9 cellular contexts compared by ENCODE assay signal in the genomic region with DNA sequence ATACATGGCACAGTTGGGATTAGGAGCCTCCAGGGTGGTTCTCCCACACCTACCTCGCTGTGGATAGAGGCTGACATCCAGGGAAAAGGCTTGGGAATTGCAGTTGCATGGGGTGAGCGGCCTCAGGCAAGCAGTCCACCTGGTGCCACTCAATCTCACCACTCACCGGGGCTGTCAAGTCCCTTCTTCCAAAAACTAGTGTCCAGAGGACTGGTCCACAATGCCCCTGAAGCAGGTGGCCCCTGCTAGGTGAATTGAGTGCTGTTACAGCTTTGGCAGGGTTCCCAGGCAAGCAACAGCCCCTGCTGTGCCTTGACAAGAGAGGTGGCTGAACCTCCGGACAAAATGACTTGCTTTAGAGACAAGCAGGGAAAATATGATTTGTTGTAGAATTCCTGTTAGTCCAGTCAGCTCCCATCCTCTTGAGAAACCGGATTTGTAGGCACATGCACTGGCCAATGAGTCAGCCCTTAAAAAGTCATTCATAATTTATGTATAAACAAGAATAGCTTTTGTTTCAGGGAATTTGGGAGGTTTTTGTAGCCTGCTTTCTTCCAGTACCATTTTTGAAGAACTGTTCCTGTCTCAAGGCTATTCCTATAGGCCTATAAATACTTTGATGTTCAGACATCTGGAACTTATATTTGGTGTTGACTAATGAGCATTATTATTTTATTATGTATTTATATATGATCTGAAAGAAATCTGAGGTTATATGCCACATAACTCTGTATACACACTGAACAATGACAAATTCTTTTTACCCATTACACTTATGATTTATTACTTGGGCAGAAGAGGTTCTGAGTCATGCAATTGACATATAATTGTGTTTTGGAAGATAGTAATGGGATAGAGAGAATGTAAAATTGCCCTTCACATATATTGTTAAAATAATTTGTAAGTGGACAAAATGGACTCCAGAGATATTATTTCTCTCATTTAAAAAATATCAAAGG.
A peak's percentile ranks its signal among the peaks of the same experiment; 100 is the strongest.
DNase-seq lines count a peak whose midpoint lies in the region; ATAC-seq and TF ChIP-seq lines count a peak whose summit lies in the region.
"Had no signal": no experiment of that assay in that cellular context is flagged by ENCODE, and none has a peak within 500 bp of the region (broad histone marks: within the 10 kb centered on the region; RNA-seq: fewer than 3 reads in every experiment).

No MANE protein-coding gene starts in this region.

- H3K36me3 ChIP-seq in brain microvascular endothelial cell (replicated peaks): no peaks in the 10 kb centered on the region
- no peaks in the 10 kb centered on the region for H3K36me3 ChIP-seq in mucosa of rectum (ENCODE audit: control insufficient read depth in 2 of 2, insufficient read depth in 2 of 2, low read length in 2 of 2)
- H3K36me3 ChIP-seq in heart right ventricle: no peaks in the 10 kb centered on the region

- intact Hi-C loops in heart right ventricle (cut with DNase I): no loop called here

- no peaks in the 10 kb centered on the region for H3K27me3 Mint-ChIP-seq in activated naive CD8-positive, alpha-beta T cell treated with anti-CD3 and anti-CD28 coated beads, Interleukin-2, amount 50 U/mL, for 24 hours
- H3K27me3 Mint-ChIP-seq: CD8-positive, alpha-beta memory T cell had no signal

- no peaks in the 10 kb centered on the region for H3K36me3 Mint-ChIP-seq in activated naive CD8-positive, alpha-beta T cell treated with anti-CD3 and anti-CD28 coated beads, Interleukin-2, amount 50 U/mL, for 24 hours (ENCODE audit: low read depth)
- H3K36me3 Mint-ChIP-seq: CD8-positive, alpha-beta memory T cell had no signal

- 68 to 77% methylated on average over 5 of the region's 5 CpGs for WGBS in heart right ventricle, 2 donors

- TF ChIP-seq CTCF in AG09319 (IDR thresholded peaks at IDR 0.05; ENCODE audit: low read depth, low read length): no peak
- no peak for TF ChIP-seq CTCF in brain microvascular endothelial cell (IDR thresholded peaks at IDR 0.05; ENCODE audit: low read depth, low read length, missing control alignments)
- no peak for TF ChIP-seq CTCF in heart right ventricle (IDR thresholded peaks at IDR 0.05)

- H3K4me1 ChIP-seq in mucosa of rectum (ENCODE audit: control insufficient read depth in 2 of 2, insufficient read depth in 2 of 2, low read length in 2 of 2) (no peaks in the 10 kb centered on the region), heart right ventricle (no peaks in the 10 kb centered on the region)

- DNase-seq in AG09319 (ENCODE audit: extremely low read depth, low read depth) (peak; percentile 85), NCI-H146 (lab: John Stamatoyannopoulos, UW) (peak; percentile 95), brain microvascular endothelial cell (peak; percentile 86), KG1 (lab: John Stamatoyannopoulos, UW) (no peak), NCI-H446 (lab: John Stamatoyannopoulos, UW) (no peak), heart right ventricle (no peak)
- DNase-seq in activated naive CD8-positive, alpha-beta T cell treated with anti-CD3 and anti-CD28 coated beads, Interleukin-2, amount 50 U/mL, for 24 hours: no peak
- DNase-seq: CD8-positive, alpha-beta memory T cell had no signal

- H3K9me3 ChIP-seq in mucosa of rectum (ENCODE audit: control insufficient read depth in 2 of 2, low read length in 2 of 2) (no peaks in the 10 kb centered on the region), heart right ventricle (no peaks in the 10 kb centered on the region)

- H3K27me3 ChIP-seq in brain microvascular endothelial cell (replicated peaks) (no peaks in the 10 kb centered on the region), mucosa of rectum (ENCODE audit: control insufficient read depth in 2 of 2, insufficient read depth in 2 of 2, low read length in 2 of 2) (no peaks in the 10 kb centered on the region), heart right ventricle (no peaks in the 10 kb centered on the region)

- peaks cover 4% of the 10 kb centered on the region for H3K9me3 Mint-ChIP-seq in activated naive CD8-positive, alpha-beta T cell treated with anti-CD3 and anti-CD28 coated beads, Interleukin-2, amount 50 U/mL, for 24 hours

- ATAC-seq in activated naive CD8-positive, alpha-beta T cell treated with anti-CD3 and anti-CD28 coated beads, Interleukin-2, amount 50 U/mL, for 24 hours: no peak
- no peak for ATAC-seq in heart right ventricle

- peak overlapping the region; percentile 80 for H3K27ac ChIP-seq in brain microvascular endothelial cell
- peak overlapping the region; percentile 16 to 52 for H3K27ac ChIP-seq in mucosa of rectum (ENCODE audit: low read depth in 2 of 2, low read length in 2 of 2)
- no peak overlapping the region for H3K27ac ChIP-seq in heart right ventricle

- H3K4me1 Mint-ChIP-seq in activated naive CD8-positive, alpha-beta T cell treated with anti-CD3 and anti-CD28 coated beads, Interleukin-2, amount 50 U/mL, for 24 hours: no peaks in the 10 kb centered on the region
- H3K4me1 Mint-ChIP-seq: CD8-positive, alpha-beta memory T cell had no signal

- H3K27ac Mint-ChIP-seq in activated naive CD8-positive, alpha-beta T cell treated with anti-CD3 and anti-CD28 coated beads, Interleukin-2, amount 50 U/mL, for 24 hours: no peak overlapping the region
- H3K27ac Mint-ChIP-seq: CD8-positive, alpha-beta memory T cell had no signal

- no peak overlapping the region for H3K9ac ChIP-seq in mucosa of rectum (ENCODE audit: low read depth in 1 of 2, low read length in 2 of 2)

- H3K4me3 Mint-ChIP-seq in activated naive CD8-positive, alpha-beta T cell treated with anti-CD3 and anti-CD28 coated beads, Interleukin-2, amount 50 U/mL, for 24 hours: no peak overlapping the region
- H3K4me3 Mint-ChIP-seq: CD8-positive, alpha-beta memory T cell had no signal

- in situ Hi-C loops in brain microvascular endothelial cell (cut with HindIII; ENCODE audit: low pct_ligation_motif_present, low sequenced_read_pairs): no loop called here

- H3K4me3 ChIP-seq in brain microvascular endothelial cell (ENCODE audit: low read depth, low read length): no peak overlapping the region
- no peak overlapping the region for H3K4me3 ChIP-seq in mucosa of rectum (ENCODE audit: low read length in 2 of 2)
- H3K4me3 ChIP-seq in heart right ventricle: no peak overlapping the region

Comparison
In these comparisons a context has a peak if more than half of its experiments do, and no peak if none do; other contexts are left out.
1. DNase-seq: peak in AG09319 (single experiment), NCI-H146 (single experiment) and brain microvascular endothelial cell (single experiment); none in KG1 (single experiment), NCI-H446 (0 of 2), activated naive CD8-positive, alpha-beta T cell treated with anti-CD3 and anti-CD28 coated beads, Interleukin-2, amount 50 U/mL, for 24 hours (single experiment) and heart right ventricle (0 of 2).
2. H3K27ac ChIP-seq: peak in brain microvascular endothelial cell (single experiment) and mucosa of rectum (2 of 2); none in heart right ventricle (0 of 10).